ENCODE assay signal across 22 cellular contexts in genomic region chr13:65808061-65808460, GRCh38.
DNase-seq lines count a peak whose midpoint lies in the region; ATAC-seq, FAIRE-seq and TF ChIP-seq lines count a peak whose summit lies in the region.
"Had no signal": no experiment of that assay in that cellular context is flagged by ENCODE, and none has a peak within 500 bp of the region (broad histone marks: within the 10 kb centered on the region; RNA-seq: fewer than 3 reads in every experiment).

No MANE protein-coding gene starts in this region.

- no peak for TF ChIP-seq CTCF in astrocyte (IDR thresholded peaks at IDR 0.05; ENCODE audit: insufficient read depth, low read depth, low read length)

- H3K27ac ChIP-seq in ACC112 (ENCODE audit: low read depth, low read length) (peak overlapping the region; percentile 30), astrocyte (ENCODE audit: low read depth, low read length) (peak overlapping the region; percentile 11)
- H3K27ac ChIP-seq: BLaER1 treated with 17β-estradiol and CSF1 and Interleukin-3, amounts not matched to agents 10 nM and 100 nM had no signal

- no peaks in the 10 kb centered on the region for H3K4me1 ChIP-seq in ACC112 (ENCODE audit: control insufficient read depth, insufficient read depth, low read length, unreplicated experiment)
- no peaks in the 10 kb centered on the region for H3K4me1 ChIP-seq in astrocyte (ENCODE audit: insufficient read depth, low read length)
- H3K4me1 ChIP-seq: BLaER1 treated with 17β-estradiol and CSF1 and Interleukin-3, amounts not matched to agents 10 nM and 100 nM had no signal

- ATAC-seq in HG03457 (IDR thresholded peaks at IDR 0.05; ENCODE audit: unreplicated experiment): no peak
- no peak for ATAC-seq in GM19397 (IDR thresholded peaks at IDR 0.05; ENCODE audit: unreplicated experiment)
- no peak for ATAC-seq in HG02623 (IDR thresholded peaks at IDR 0.05; ENCODE audit: unreplicated experiment)
- ATAC-seq: naive thymus-derived CD8-positive, alpha-beta T cell; right cardiac atrium had no signal

- H3K27me3 ChIP-seq in ACC112 (ENCODE audit: insufficient read depth, low read length) (no peaks in the 10 kb centered on the region), astrocyte (ENCODE audit: insufficient read depth, low read length) (no peaks in the 10 kb centered on the region)
- H3K27me3 ChIP-seq: BLaER1 treated with 17β-estradiol and CSF1 and Interleukin-3, amounts not matched to agents 10 nM and 100 nM had no signal

- H3K36me3 ChIP-seq in ACC112 (ENCODE audit: insufficient read depth, low read length) (no peaks in the 10 kb centered on the region), astrocyte (ENCODE audit: insufficient read depth, low read length) (no peaks in the 10 kb centered on the region)
- H3K36me3 ChIP-seq: BLaER1 treated with 17β-estradiol and CSF1 and Interleukin-3, amounts not matched to agents 10 nM and 100 nM had no signal

- H2AFZ ChIP-seq in ACC112 (ENCODE audit: low read length, unreplicated experiment) (peak overlapping the region; percentile 70), astrocyte (ENCODE audit: low read depth, low read length) (no peak overlapping the region)

- H3K9me3 Mint-ChIP-seq in astrocyte (ENCODE audit: unreplicated experiment): no peaks in the 10 kb centered on the region

- no peaks in the 10 kb centered on the region for H3K36me3 Mint-ChIP-seq in astrocyte (ENCODE audit: low read depth, unreplicated experiment)
- H3K36me3 Mint-ChIP-seq: activated naive CD8-positive, alpha-beta T cell; naive thymus-derived CD8-positive, alpha-beta T cell had no signal

- H3K27ac Mint-ChIP-seq in astrocyte (ENCODE audit: unreplicated experiment): no peak overlapping the region
- H3K27ac Mint-ChIP-seq: activated naive CD8-positive, alpha-beta T cell; dendritic cell treated with granulocyte-macrophage colony-stimulating factor and Interleukin-4, amounts not matched to agents 40 ng/mL and 50 ng/mL, for 4 days; naive thymus-derived CD8-positive, alpha-beta T cell had no signal

- no peaks in the 10 kb centered on the region for H4K20me1 ChIP-seq in astrocyte (ENCODE audit: insufficient read depth, low read length)
- H4K20me1 ChIP-seq: BLaER1 treated with 17β-estradiol and CSF1 and Interleukin-3, amounts not matched to agents 10 nM and 100 nM had no signal

- H3K4me3 ChIP-seq in ACC112 (ENCODE audit: low read depth, low read length): no peak overlapping the region
- no peak overlapping the region for H3K4me3 ChIP-seq in astrocyte (ENCODE audit: insufficient read depth, low read depth, low read length)
- H3K4me3 ChIP-seq: BLaER1 treated with 17β-estradiol and CSF1 and Interleukin-3, amounts not matched to agents 10 nM and 100 nM had no signal

- FAIRE-seq in astrocyte (lab: Jason Lieb, UNC): no peak
- FAIRE-seq: bronchial epithelial cell, GM12892, TTC549, urothelium cell line had no signal

- H3K9me3 ChIP-seq in astrocyte (ENCODE audit: insufficient read depth, low read depth, low read length): no peaks in the 10 kb centered on the region

- peaks cover 7% of the 10 kb centered on the region for H3K4me1 Mint-ChIP-seq in astrocyte (ENCODE audit: low read depth, unreplicated experiment)
- H3K4me1 Mint-ChIP-seq: naive thymus-derived CD8-positive, alpha-beta T cell had no signal

- no peak overlapping the region for H3K4me3 Mint-ChIP-seq in astrocyte (ENCODE audit: unreplicated experiment)
- H3K4me3 Mint-ChIP-seq: activated naive CD8-positive, alpha-beta T cell; dendritic cell treated with granulocyte-macrophage colony-stimulating factor and Interleukin-4, amounts not matched to agents 40 ng/mL and 50 ng/mL, for 4 days; naive thymus-derived CD8-positive, alpha-beta T cell had no signal

- H3K27me3 Mint-ChIP-seq in astrocyte (ENCODE audit: low read depth, unreplicated experiment): no peaks in the 10 kb centered on the region
- H3K27me3 Mint-ChIP-seq: activated naive CD8-positive, alpha-beta T cell; dendritic cell treated with granulocyte-macrophage colony-stimulating factor and Interleukin-4, amounts not matched to agents 40 ng/mL and 50 ng/mL, for 4 days; naive thymus-derived CD8-positive, alpha-beta T cell had no signal

- peak; percentile 3 for DNase-seq in HPDE6-E6E7 (ENCODE audit: extremely low spot score)
- DNase-seq in astrocyte (ENCODE audit: low read depth): peak; percentile 1
- peak; percentile 18 for DNase-seq in fibroblast of the conjunctiva (ENCODE audit: low read depth)
- DNase-seq in NCI-H2081 treated with DMSO at 0.1 percent for 48 hours (lab: John Stamatoyannopoulos, UW): no peak
- DNase-seq: activated CD4-positive, alpha-beta T cell treated with anti-CD3 and anti-CD28 coated beads for 48 hours; GF-D8; naive thymus-derived CD8-positive, alpha-beta T cell; NCI-H1417 treated with DMSO at 0.1 percent for 48 hours; NCI-H69; right cardiac atrium; stimulated activated CD4-positive, alpha-beta T cell treated with anti-CD3 and anti-CD28 coated beads, Interleukin-15, amount 100 ng/mL, for 24 hours had no signal

- no peaks in the 10 kb centered on the region for H3K79me2 ChIP-seq in ACC112 (ENCODE audit: control insufficient read depth, insufficient read depth, low read length, unreplicated experiment)
- H3K79me2 ChIP-seq in astrocyte (ENCODE audit: insufficient read depth, low read length): no peaks in the 10 kb centered on the region

- H3K4me2 ChIP-seq in astrocyte (ENCODE audit: low read length): peak overlapping the region; percentile 19
- H3K4me2 ChIP-seq: BLaER1 treated with 17β-estradiol and CSF1 and Interleukin-3, amounts not matched to agents 10 nM and 100 nM had no signal

- no peak overlapping the region for H3K9ac ChIP-seq in astrocyte (ENCODE audit: low read length)
- H3K9ac ChIP-seq: BLaER1 treated with 17β-estradiol and CSF1 and Interleukin-3, amounts not matched to agents 10 nM and 100 nM had no signal
